16 cellular contexts compared by ENCODE assay signal in genomic region chr6:1635305-1636010, GRCh38. TPM values are rescaled to one million over a fixed set of nuclear protein-coding genes. Genes with fewer than 3 reads are reported as not detected.
"Had no signal": no experiment of that assay in that cellular context is flagged by ENCODE, and none has a peak within 500 bp of the region (broad histone marks: within the 10 kb centered on the region; RNA-seq: fewer than 3 reads in every experiment).

No MANE protein-coding gene starts in this region.

- H3K9me3 ChIP-seq: psoas muscle, thyroid gland had no signal

- H3K4me3 ChIP-seq: lung, psoas muscle, thyroid gland had no signal

- FAIRE-seq: keratinocyte had no signal

- DNase-seq: activated CD4-positive, alpha-beta T cell treated with anti-CD3 and anti-CD28 coated beads, Interleukin-2, amount 50 U/mL, for 1 hour; activated T-cell treated with anti-CD3 and anti-CD28 coated beads for 4 hours; amniotic stem cell; brain microvascular endothelial cell; foreskin melanocyte; natural killer cell; nucleus accumbens; psoas muscle; SHP77 treated with DMSO at 0.1 percent for 48 hours; stimulated activated CD4-positive, alpha-beta T cell treated with anti-CD3 and anti-CD28 coated beads, Interleukin-15, amount 100 ng/mL, for 24 hours; stimulated activated CD4-positive, alpha-beta T cell treated with anti-CD3 and anti-CD28 coated beads, Interleukin-4, amount 100 ng/mL, for 4 hours; stimulated activated naive CD8-positive, alpha-beta T cell treated with anti-CD3 and anti-CD28 coated beads, Interleukin-15, amount 100 ng/mL, for 72 hours; thyroid gland had no signal

- H3K27me3 ChIP-seq: brain microvascular endothelial cell, thyroid gland had no signal

- H3K27ac ChIP-seq: brain microvascular endothelial cell, psoas muscle, thyroid gland had no signal

- H3K4me1 ChIP-seq: psoas muscle, thyroid gland had no signal

- ATAC-seq: natural killer cell; psoas muscle; stimulated activated naive CD8-positive, alpha-beta T cell treated with anti-CD3 and anti-CD28 coated beads, Interleukin-15, amount 100 ng/mL, for 72 hours had no signal

- H3K36me3 ChIP-seq: brain microvascular endothelial cell, thyroid gland had no signal

RNA-seq across cellular contexts. Expression of gene FOXC1, which starts 25.7 kb away (rescaled TPM):
- total RNA-seq: T-helper 2 cell treated with Interferon-gamma antibody and Interleukin-4, amounts not matched to agents 100 ng/mL and 5 ng/mL, for 36 hours had no signal
